ENCODE assay signal across 13 cellular contexts in the genomic region with DNA sequence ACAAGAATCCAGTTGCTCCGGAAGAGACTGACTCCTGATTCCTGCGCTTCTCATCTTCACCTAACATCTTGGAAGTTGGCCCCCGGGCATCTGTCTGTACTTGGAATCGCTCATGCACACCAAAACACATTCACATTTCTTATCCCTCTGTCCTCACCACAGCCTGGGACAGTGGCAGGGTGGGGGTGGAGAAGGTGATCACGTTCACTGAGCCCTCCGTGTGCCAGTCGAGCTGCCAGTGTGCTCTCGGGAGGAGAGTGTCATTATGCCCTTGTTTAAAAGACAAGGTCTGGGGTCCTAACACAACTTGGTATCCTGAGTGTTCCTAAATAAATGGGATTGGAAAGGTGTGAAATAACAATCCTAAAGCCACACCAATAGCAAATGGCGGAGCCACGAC. TPM values are rescaled to one million over a fixed set of nuclear protein-coding genes. Genes with fewer than 3 reads are reported as not detected.
"Had no signal": no experiment of that assay in that cellular context is flagged by ENCODE, and none has a peak within 500 bp of the region (broad histone marks: within the 10 kb centered on the region; RNA-seq: fewer than 3 reads in every experiment).

No MANE protein-coding gene starts in this region.

- H3K4me3 ChIP-seq: stomach, thoracic aorta, transverse colon had no signal

- H3K36me3 ChIP-seq: transverse colon had no signal

- H3K27me3 ChIP-seq: foreskin keratinocyte, stomach, transverse colon had no signal

- FAIRE-seq: colon, kidney had no signal

- DNase-seq: cerebellar nuclear complex; effector memory CD8-positive, alpha-beta T cell; foreskin keratinocyte; kidney; left cardiac atrium; mammary epithelial cell; stimulated activated naive CD4-positive, alpha-beta T cell; stomach; substantia nigra; transverse colon had no signal

- ATAC-seq: effector memory CD8-positive, alpha-beta T cell; foreskin keratinocyte; left cardiac atrium; sciatic nerve had no signal

- H3K4me1 ChIP-seq: foreskin keratinocyte, transverse colon had no signal

- H3K27ac ChIP-seq: foreskin keratinocyte, stomach, thoracic aorta, transverse colon had no signal

RNA-seq across cellular contexts. Expression of a gene that starts 17.3 kb away (rescaled TPM):
- total RNA-seq: foreskin keratinocyte had no signal
